In genomic region chr6:63509652-63510352, GRCh38 we compare ENCODE assay signal across 11 cellular contexts.
DNase-seq lines count a peak whose midpoint lies in the region; ATAC-seq, FAIRE-seq and TF ChIP-seq lines count a peak whose summit lies in the region.
"Had no signal": no experiment of that assay in that cellular context is flagged by ENCODE, and none has a peak within 500 bp of the region (broad histone marks: within the 10 kb centered on the region; RNA-seq: fewer than 3 reads in every experiment).

No MANE protein-coding gene starts in this region.

- POLR2A ChIA-PET in CD4-positive, alpha-beta memory T cell (lab: Charles Lee; ENCODE audit: partially characterized antibody): no interaction called here

- no peak overlapping the region for H2AFZ ChIP-seq in hepatocyte
- H2AFZ ChIP-seq in smooth muscle cell (ENCODE audit: low read depth): peak overlapping the region; percentile 36
- H2AFZ ChIP-seq in Karpas-422 (ENCODE audit: low read length): no peak overlapping the region

- H4K20me1 ChIP-seq in hepatocyte (ENCODE audit: insufficient read depth, poor library complexity, severe bottlenecking): no peaks in the 10 kb centered on the region
- no peaks in the 10 kb centered on the region for H4K20me1 ChIP-seq in smooth muscle cell (ENCODE audit: low read depth)
- H4K20me1 ChIP-seq in Karpas-422 (ENCODE audit: insufficient read depth, low read depth, low read length): no peaks in the 10 kb centered on the region

- H3K4me1 Mint-ChIP-seq in CD4-positive, alpha-beta memory T cell: no peaks in the 10 kb centered on the region

- H3K27ac Mint-ChIP-seq in CD4-positive, alpha-beta memory T cell: no peak overlapping the region
- H3K27ac Mint-ChIP-seq: activated naive CD4-positive, alpha-beta T cell treated with anti-CD3 and anti-CD28 coated beads, Interleukin-2, amount 50 U/mL, for 72 hours had no signal

- H3K79me2 ChIP-seq in hepatocyte (no peaks in the 10 kb centered on the region), smooth muscle cell (ENCODE audit: low read depth) (no peaks in the 10 kb centered on the region), Karpas-422 (ENCODE audit: low read length) (no peaks in the 10 kb centered on the region)

- no peak overlapping the region for H3K27ac ChIP-seq in RWPE2 (ENCODE audit: poor library complexity, severe bottlenecking)
- peak overlapping the region; percentile 84 for H3K27ac ChIP-seq in hepatocyte
- H3K27ac ChIP-seq in smooth muscle cell (ENCODE audit: low read depth): no peak overlapping the region
- no peak overlapping the region for H3K27ac ChIP-seq in CD4-positive, alpha-beta memory T cell (ENCODE audit: low read depth, low read length)
- H3K27ac ChIP-seq in Karpas-422 (ENCODE audit: low read length): no peak overlapping the region

- 60% methylated on average over 7 of the region's 7 CpGs for WGBS in hepatocyte (ENCODE audit: low lambda C conversion rate, missing lambda C conversion rate)
- WGBS in smooth muscle cell (ENCODE audit: low lambda C conversion rate): 84% methylated on average over 7 of the region's 7 CpGs

- no peak overlapping the region for H3K4me3 Mint-ChIP-seq in CD4-positive, alpha-beta memory T cell

- ATAC-seq in RWPE2 (ENCODE audit: low read depth): peak; percentile 60; the same call in 2 of the 3 replicates
- ATAC-seq in HG03139 (IDR thresholded peaks at IDR 0.05; ENCODE audit: unreplicated experiment): no peak
- ATAC-seq: activated naive CD4-positive, alpha-beta T cell treated with anti-CD3 and anti-CD28 coated beads, Interleukin-2, amount 50 U/mL, for 72 hours had no signal

- H3K4me2 ChIP-seq in hepatocyte (peak overlapping the region; percentile 46), smooth muscle cell (no peak overlapping the region), Karpas-422 (ENCODE audit: low read depth, low read length, poor library complexity, severe bottlenecking) (no peak overlapping the region)

- H3K9me3 ChIP-seq in RWPE2 (ENCODE audit: severe bottlenecking): no peaks in the 10 kb centered on the region
- no peaks in the 10 kb centered on the region for H3K9me3 ChIP-seq in hepatocyte (ENCODE audit: low read depth)
- H3K9me3 ChIP-seq in smooth muscle cell (replicated peaks; ENCODE audit: low read depth): no peaks in the 10 kb centered on the region
- no peaks in the 10 kb centered on the region for H3K9me3 ChIP-seq in CD4-positive, alpha-beta memory T cell (ENCODE audit: control insufficient read depth in 1 of 2, low read length in 2 of 2)
- no peaks in the 10 kb centered on the region for H3K9me3 ChIP-seq in Karpas-422 (ENCODE audit: low read length)

- H3K36me3 ChIP-seq in RWPE2 (ENCODE audit: low read depth): no peaks in the 10 kb centered on the region
- H3K36me3 ChIP-seq in hepatocyte (replicated peaks; ENCODE audit: insufficient read depth, low read depth): no peaks in the 10 kb centered on the region
- no peaks in the 10 kb centered on the region for H3K36me3 ChIP-seq in smooth muscle cell (ENCODE audit: low read depth)
- H3K36me3 ChIP-seq in CD4-positive, alpha-beta memory T cell (ENCODE audit: insufficient read depth, low read length): no peaks in the 10 kb centered on the region
- H3K36me3 ChIP-seq in Karpas-422 (ENCODE audit: insufficient read depth, low read length): no peaks in the 10 kb centered on the region

- peaks cover 0 to 4% of the 10 kb centered on the region in 2 donors for H3K27me3 Mint-ChIP-seq in CD4-positive, alpha-beta memory T cell

- no peaks in the 10 kb centered on the region for H3K36me3 Mint-ChIP-seq in CD4-positive, alpha-beta memory T cell
- H3K36me3 Mint-ChIP-seq: activated naive CD4-positive, alpha-beta T cell treated with anti-CD3 and anti-CD28 coated beads, Interleukin-2, amount 50 U/mL, for 72 hours had no signal

- H3K4me1 ChIP-seq in RWPE2 (ENCODE audit: insufficient read depth, poor library complexity, severe bottlenecking) (peaks cover 4% of the 10 kb centered on the region), hepatocyte (ENCODE audit: insufficient read depth) (peaks cover 11% of the 10 kb centered on the region), smooth muscle cell (ENCODE audit: low read depth) (no peaks in the 10 kb centered on the region), Karpas-422 (ENCODE audit: low read length) (no peaks in the 10 kb centered on the region)
- no peaks in the 10 kb centered on the region for H3K4me1 ChIP-seq in CD4-positive, alpha-beta memory T cell (ENCODE audit: insufficient read depth, low read length)

- H3F3A ChIP-seq in smooth muscle cell (ENCODE audit: low read depth): no peaks in the 10 kb centered on the region

- no peak overlapping the region for H3K4me3 ChIP-seq in RWPE2 (ENCODE audit: severe bottlenecking)
- no peak overlapping the region for H3K4me3 ChIP-seq in hepatocyte
- no peak overlapping the region for H3K4me3 ChIP-seq in smooth muscle cell
- no peak overlapping the region for H3K4me3 ChIP-seq in CD4-positive, alpha-beta memory T cell (ENCODE audit: low read length in 2 of 2)
- no peak overlapping the region for H3K4me3 ChIP-seq in Karpas-422 (ENCODE audit: low read length)

- DNase-seq in GM19239 (ENCODE audit: insufficient read length, low spot score) (no peak), RWPE2 (ENCODE audit: low spot score) (no peak), hepatocyte (ENCODE audit: low spot score) (peak; percentile 81), smooth muscle cell (lab: John Stamatoyannopoulos, UW; ENCODE audit: unreplicated experiment) (no peak), Karpas-422 (no peak)
- DNase-seq in CD4-positive, alpha-beta memory T cell: no peak
- no peak for DNase-seq in activated CD4-positive, alpha-beta T cell treated with anti-CD3 and anti-CD28 coated beads for 4 hours
- DNase-seq: DMS153, OCI-M1 had no signal

- H3K9me2 ChIP-seq in hepatocyte (replicated peaks; ENCODE audit: insufficient read depth) (no peaks in the 10 kb centered on the region), Karpas-422 (replicated peaks; ENCODE audit: insufficient read depth, low read length) (no peaks in the 10 kb centered on the region)

- H3K9me3 Mint-ChIP-seq in CD4-positive, alpha-beta memory T cell: no peaks in the 10 kb centered on the region
- H3K9me3 Mint-ChIP-seq: activated naive CD4-positive, alpha-beta T cell treated with anti-CD3 and anti-CD28 coated beads, Interleukin-2, amount 50 U/mL, for 72 hours had no signal

- H3K27me3 ChIP-seq in RWPE2 (ENCODE audit: insufficient read depth, poor library complexity, severe bottlenecking): no peaks in the 10 kb centered on the region
- H3K27me3 ChIP-seq in hepatocyte: no peaks in the 10 kb centered on the region
- no peaks in the 10 kb centered on the region for H3K27me3 ChIP-seq in smooth muscle cell (ENCODE audit: low read depth)
- no peaks in the 10 kb centered on the region for H3K27me3 ChIP-seq in CD4-positive, alpha-beta memory T cell (ENCODE audit: insufficient read depth, low read length)
- no peaks in the 10 kb centered on the region for H3K27me3 ChIP-seq in Karpas-422 (ENCODE audit: low read length)

- CTCF ChIA-PET in CD4-positive, alpha-beta memory T cell (lab: Charles Lee; ENCODE audit: partially characterized antibody): no interaction called here

- peak; percentile 70 for FAIRE-seq in GM19239 (lab: Jason Lieb, UNC)

- TF ChIP-seq CTCF in RWPE2 (IDR thresholded peaks at IDR 0.05; ENCODE audit: poor library complexity, severe bottlenecking) (no peak), hepatocyte (IDR thresholded peaks at IDR 0.05; ENCODE audit: poor library complexity) (no peak), smooth muscle cell (IDR thresholded peaks at IDR 0.05; ENCODE audit: borderline replicate concordance, insufficient read depth, poor library complexity, severe bottlenecking) (no peak)

- intact Hi-C loops in CD4-positive, alpha-beta memory T cell (cut with micrococcal nuclease): loop anchor here (10.0 kb wide), 1 partner anchor 255 kb away; no protein-coding TSS in a partner anchor

- H3K9ac ChIP-seq in smooth muscle cell (ENCODE audit: low read depth): no peak overlapping the region
- no peak overlapping the region for H3K9ac ChIP-seq in Karpas-422 (ENCODE audit: low read length)
